ENCODE assay signal across 1 cellular context in the genomic region with DNA sequence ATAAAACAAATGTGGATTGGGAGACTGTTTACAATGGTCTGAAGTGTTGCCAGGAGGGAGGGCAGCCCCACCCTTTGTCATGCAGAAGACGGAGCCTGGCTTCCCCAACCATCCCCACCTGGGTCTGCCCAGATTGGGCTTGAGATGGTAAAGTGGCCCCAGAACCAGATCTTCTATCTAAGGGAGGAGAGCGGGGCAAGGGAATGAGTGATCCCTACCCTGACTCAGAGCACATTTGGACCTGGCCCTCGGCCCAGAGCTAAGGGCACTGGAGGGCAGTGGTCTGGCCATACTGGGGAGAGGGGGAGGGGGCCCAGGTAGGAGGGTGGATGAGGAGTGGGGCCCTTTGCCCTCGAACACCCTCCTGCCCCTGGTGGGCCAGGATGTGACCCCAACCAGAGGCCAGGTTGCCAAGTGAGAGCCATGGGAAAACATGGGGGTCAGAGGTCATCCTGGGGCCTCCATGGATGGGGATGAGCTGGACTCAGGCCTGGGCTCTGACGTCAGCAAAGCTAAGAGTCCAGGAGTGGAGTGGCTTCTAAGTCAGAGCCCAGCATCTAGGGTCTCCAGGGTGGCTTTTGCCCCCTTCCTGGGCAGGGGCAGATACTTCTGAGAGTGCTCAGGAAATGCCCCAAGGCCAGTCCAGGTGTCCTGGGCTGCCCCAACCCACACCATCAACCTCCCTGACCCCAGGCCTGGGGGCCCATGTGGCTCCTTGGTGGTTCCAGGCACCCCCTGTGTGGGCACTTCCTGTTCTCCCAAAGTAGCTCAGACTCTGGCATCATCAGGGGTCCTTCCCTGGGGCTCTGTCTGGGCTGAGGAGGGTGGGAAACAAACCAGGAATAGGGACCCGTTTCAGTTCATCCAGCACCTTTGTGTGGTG.
TF ChIP-seq lines count a peak whose summit lies in the region.

No MANE protein-coding gene starts in this region.

TF ChIP-seq in HCT116, 20 proteins besides CTCF, POLR2A, EP300 and RAD21:
- no peak for TF ChIP-seq CEBPB (IDR thresholded peaks at IDR 0.05; ENCODE audit: low read depth)
- TF ChIP-seq ZNF274 (IDR thresholded peaks at IDR 0.05; ENCODE audit: low read depth, low read length) = no peak
- no peak for TF ChIP-seq FOSL1 (IDR thresholded peaks at IDR 0.05; ENCODE audit: low read depth)
- TF ChIP-seq SP1 (IDR thresholded peaks at IDR 0.05; ENCODE audit: low read depth) = no peak
- TF ChIP-seq, protein P1, sequence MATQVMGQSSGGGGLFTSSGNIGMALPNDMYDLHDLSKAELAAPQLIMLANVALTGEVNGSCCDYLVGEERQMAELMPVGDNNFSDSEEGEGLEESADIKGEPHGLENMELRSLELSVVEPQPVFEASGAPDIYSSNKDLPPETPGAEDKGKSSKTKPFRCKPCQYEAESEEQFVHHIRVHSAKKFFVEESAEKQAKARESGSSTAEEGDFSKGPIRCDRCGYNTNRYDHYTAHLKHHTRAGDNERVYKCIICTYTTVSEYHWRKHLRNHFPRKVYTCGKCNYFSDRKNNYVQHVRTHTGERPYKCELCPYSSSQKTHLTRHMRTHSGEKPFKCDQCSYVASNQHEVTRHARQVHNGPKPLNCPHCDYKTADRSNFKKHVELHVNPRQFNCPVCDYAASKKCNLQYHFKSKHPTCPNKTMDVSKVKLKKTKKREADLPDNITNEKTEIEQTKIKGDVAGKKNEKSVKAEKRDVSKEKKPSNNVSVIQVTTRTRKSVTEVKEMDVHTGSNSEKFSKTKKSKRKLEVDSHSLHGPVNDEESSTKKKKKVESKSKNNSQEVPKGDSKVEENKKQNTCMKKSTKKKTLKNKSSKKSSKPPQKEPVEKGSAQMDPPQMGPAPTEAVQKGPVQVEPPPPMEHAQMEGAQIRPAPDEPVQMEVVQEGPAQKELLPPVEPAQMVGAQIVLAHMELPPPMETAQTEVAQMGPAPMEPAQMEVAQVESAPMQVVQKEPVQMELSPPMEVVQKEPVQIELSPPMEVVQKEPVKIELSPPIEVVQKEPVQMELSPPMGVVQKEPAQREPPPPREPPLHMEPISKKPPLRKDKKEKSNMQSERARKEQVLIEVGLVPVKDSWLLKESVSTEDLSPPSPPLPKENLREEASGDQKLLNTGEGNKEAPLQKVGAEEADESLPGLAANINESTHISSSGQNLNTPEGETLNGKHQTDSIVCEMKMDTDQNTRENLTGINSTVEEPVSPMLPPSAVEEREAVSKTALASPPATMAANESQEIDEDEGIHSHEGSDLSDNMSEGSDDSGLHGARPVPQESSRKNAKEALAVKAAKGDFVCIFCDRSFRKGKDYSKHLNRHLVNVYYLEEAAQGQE (IDR thresholded peaks at IDR 0.05; ENCODE audit: low read depth) = no peak
- no peak for TF ChIP-seq EZH2 (IDR thresholded peaks at IDR 0.05)
- no peak for TF ChIP-seq CBX3 (IDR thresholded peaks at IDR 0.05; ENCODE audit: low read depth)
- no peak for TF ChIP-seq TCF7L2 (IDR thresholded peaks at IDR 0.05; ENCODE audit: borderline replicate concordance, extremely low read depth, insufficient read depth, insufficient read length)
- no peak for TF ChIP-seq EGR1 (IDR thresholded peaks at IDR 0.05; ENCODE audit: low read depth)
- TF ChIP-seq, protein P2, sequence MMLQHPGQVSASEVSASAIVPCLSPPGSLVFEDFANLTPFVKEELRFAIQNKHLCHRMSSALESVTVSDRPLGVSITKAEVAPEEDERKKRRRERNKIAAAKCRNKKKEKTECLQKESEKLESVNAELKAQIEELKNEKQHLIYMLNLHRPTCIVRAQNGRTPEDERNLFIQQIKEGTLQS (IDR thresholded peaks at IDR 0.05) = no peak
- TF ChIP-seq JUND (IDR thresholded peaks at IDR 0.05) = no peak
- no peak for TF ChIP-seq ZFX (IDR thresholded peaks at IDR 0.05)
- TF ChIP-seq EZH2phosphoT487 (IDR thresholded peaks at IDR 0.05; ENCODE audit: borderline replicate concordance) = no peak
- TF ChIP-seq ELF1 (IDR thresholded peaks at IDR 0.05; ENCODE audit: borderline replicate concordance, low read depth) = no peak
- TF ChIP-seq SRF (IDR thresholded peaks at IDR 0.05; ENCODE audit: low read depth) = no peak
- TF ChIP-seq, protein P3, sequence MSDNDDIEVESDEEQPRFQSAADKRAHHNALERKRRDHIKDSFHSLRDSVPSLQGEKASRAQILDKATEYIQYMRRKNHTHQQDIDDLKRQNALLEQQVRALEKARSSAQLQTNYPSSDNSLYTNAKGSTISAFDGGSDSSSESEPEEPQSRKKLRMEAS (IDR thresholded peaks at IDR 0.05) = no peak
- no peak for TF ChIP-seq SIN3A (IDR thresholded peaks at IDR 0.05; ENCODE audit: low read depth)
